In the genomic region with DNA sequence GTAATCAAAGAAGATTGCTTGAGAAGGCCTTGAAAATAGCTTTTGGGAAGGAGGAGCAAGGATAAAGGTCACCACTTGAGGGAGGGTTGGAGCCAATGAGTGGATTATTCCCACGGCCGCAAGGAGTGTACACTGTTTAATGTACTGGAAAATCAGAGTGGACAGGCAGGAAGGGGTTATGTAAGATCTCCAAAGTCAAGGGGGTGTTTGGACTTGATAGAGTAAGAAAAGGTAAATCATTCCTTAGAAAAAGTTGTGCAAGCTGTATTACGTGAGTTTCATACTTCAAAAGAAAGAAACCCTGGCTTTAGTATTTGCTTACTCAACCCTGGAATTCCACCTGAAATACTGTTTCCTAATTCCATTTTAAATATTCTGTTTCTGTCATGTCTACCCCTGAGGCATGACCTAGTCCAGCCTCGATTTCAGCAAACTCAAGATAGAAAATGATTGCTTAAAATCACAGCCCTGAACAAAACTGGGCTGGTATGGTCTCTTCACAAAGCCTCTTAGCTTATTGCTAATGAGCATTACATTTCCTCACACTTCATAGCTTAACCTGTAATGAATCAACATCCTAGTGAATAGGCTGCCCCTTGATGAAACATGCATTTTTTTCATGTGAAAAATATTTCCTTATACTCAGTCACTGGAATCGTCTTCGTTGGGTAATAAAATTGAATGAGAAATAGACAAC, we compare ENCODE assay signal across 7 cellular contexts.
A peak's percentile ranks its signal among the peaks of the same experiment; 100 is the strongest.
DNase-seq lines count a peak whose midpoint lies in the region; ATAC-seq, FAIRE-seq and TF ChIP-seq lines count a peak whose summit lies in the region.

No MANE protein-coding gene starts in this region.

- peak overlapping the region; percentile 90 for H3K27ac Mint-ChIP-seq in effector memory CD8-positive, alpha-beta T cell
- no peak overlapping the region for H3K27ac Mint-ChIP-seq in nephron progenitor cell

- H3K27me3 Mint-ChIP-seq in effector memory CD8-positive, alpha-beta T cell, result no peaks in the 10 kb centered on the region
- H3K27me3 Mint-ChIP-seq in nephron progenitor cell (ENCODE audit: low read depth, poor library complexity), result peaks cover 7% of the 10 kb centered on the region

- peak overlapping the region; percentile 60 for H3K9ac ChIP-seq in OCI-LY1 (ENCODE audit: low read length)

- peak; percentile 85 for FAIRE-seq in GM19239 (lab: Jason Lieb, UNC)

- no peaks in the 10 kb centered on the region for H3K36me3 ChIP-seq in OCI-LY1 (ENCODE audit: insufficient read depth, low read length)

- TF ChIP-seq CTCF in OCI-LY1 (IDR thresholded peaks at IDR 0.05; ENCODE audit: low read length) (no peak), nephron progenitor cell (IDR thresholded peaks at IDR 0.05) (no peak)

- H3K4me1 Mint-ChIP-seq in effector memory CD8-positive, alpha-beta T cell (ENCODE audit: low read depth in 2 of 2), result peaks cover 36 to 46% of the 10 kb centered on the region in 2 donors
- peaks cover 35% of the 10 kb centered on the region for H3K4me1 Mint-ChIP-seq in nephron progenitor cell

- H3K9me3 Mint-ChIP-seq in effector memory CD8-positive, alpha-beta T cell, result no peaks in the 10 kb centered on the region
- no peaks in the 10 kb centered on the region for H3K9me3 Mint-ChIP-seq in nephron progenitor cell

- peaks cover 2% of the 10 kb centered on the region for H3K36me3 Mint-ChIP-seq in effector memory CD8-positive, alpha-beta T cell (ENCODE audit: insufficient read depth)
- peaks cover 15% of the 10 kb centered on the region for H3K36me3 Mint-ChIP-seq in nephron progenitor cell (ENCODE audit: low read depth)

- no peak for DNase-seq in GM19239 (ENCODE audit: insufficient read length, low spot score)
- no peak for DNase-seq in effector memory CD8-positive, alpha-beta T cell
- no peak for DNase-seq in nephron progenitor cell
- DNase-seq in NCI-H2081 (lab: John Stamatoyannopoulos, UW), result no peak
- no peak for DNase-seq in Kasumi-1 (lab: John Stamatoyannopoulos, UW)

- no peaks in the 10 kb centered on the region for H3F3A ChIP-seq in OCI-LY1 (ENCODE audit: insufficient read depth, low read length)

- ATAC-seq in effector memory CD8-positive, alpha-beta T cell (replicated peaks), result no peak
- ATAC-seq in GM19328 (IDR thresholded peaks at IDR 0.05; ENCODE audit: unreplicated experiment), result no peak

- H3K27ac ChIP-seq in OCI-LY1 (ENCODE audit: low read depth, low read length, poor library complexity, severe bottlenecking), result no peak overlapping the region

- H3K27me3 ChIP-seq in OCI-LY1 (ENCODE audit: insufficient read depth, low read length), result no peaks in the 10 kb centered on the region

- H3K9me3 ChIP-seq in OCI-LY1 (ENCODE audit: low read length), result no peaks in the 10 kb centered on the region

- peak overlapping the region; percentile 74 for H3K4me2 ChIP-seq in OCI-LY1 (ENCODE audit: low read length)

- no peaks in the 10 kb centered on the region for H3K79me2 ChIP-seq in OCI-LY1 (ENCODE audit: insufficient read depth, low read length)

- peaks cover 40% of the 10 kb centered on the region for H3K4me1 ChIP-seq in OCI-LY1 (ENCODE audit: insufficient read depth, low read length, severe bottlenecking)

- no peak overlapping the region for H2AFZ ChIP-seq in OCI-LY1 (ENCODE audit: low read length)

- peak overlapping the region; percentile 66 for H3K4me3 ChIP-seq in OCI-LY1 (ENCODE audit: low read depth, low read length, poor library complexity, severe bottlenecking)

- peak overlapping the region; percentile 89 for H3K4me3 Mint-ChIP-seq in effector memory CD8-positive, alpha-beta T cell
- peak overlapping the region; percentile 91 for H3K4me3 Mint-ChIP-seq in nephron progenitor cell

- H3K9me2 ChIP-seq in OCI-LY1 (ENCODE audit: low read depth, low read length), result no peaks in the 10 kb centered on the region

- H4K20me1 ChIP-seq in OCI-LY1 (ENCODE audit: insufficient read depth, low read length), result no peaks in the 10 kb centered on the region
